1 cellular context compared by ENCODE assay signal in the genomic region with DNA sequence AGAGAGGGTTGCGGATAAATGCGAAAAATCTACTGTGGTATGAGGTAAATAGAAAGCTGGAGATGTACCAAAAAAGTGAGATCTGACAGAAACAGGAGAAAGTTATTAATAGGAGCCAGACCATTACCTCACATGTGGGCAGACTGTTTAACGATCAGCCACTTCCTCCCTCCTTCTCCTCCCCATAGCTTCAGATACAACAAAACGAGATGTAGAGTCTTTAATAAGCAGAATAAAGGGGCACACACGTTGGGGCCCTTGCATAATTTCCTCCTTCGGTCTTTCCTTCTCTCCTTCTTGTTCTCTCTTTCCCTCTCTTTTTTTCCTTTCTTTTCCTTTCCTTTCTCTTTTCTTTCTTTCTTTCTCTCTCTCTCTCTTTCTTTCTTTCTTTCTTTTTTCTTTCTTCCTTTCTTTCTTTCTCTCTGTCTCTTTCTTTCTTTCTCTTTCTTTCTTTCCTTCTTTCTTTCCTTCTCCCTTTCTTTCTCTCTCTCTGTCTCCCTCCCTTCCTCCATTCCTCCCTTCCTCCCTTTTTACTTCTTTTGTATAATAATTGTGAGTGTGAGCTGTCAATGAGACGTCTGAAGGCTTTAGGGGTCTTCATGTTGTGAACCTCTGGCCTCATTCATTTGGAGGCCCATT.
TF ChIP-seq lines count a peak whose summit lies in the region.

No MANE protein-coding gene starts in this region.

TF ChIP-seq in K562, 482 proteins besides CTCF, POLR2A, EP300 and RAD21 (continued from another document and continues in another):
- TF ChIP-seq, protein P1, sequence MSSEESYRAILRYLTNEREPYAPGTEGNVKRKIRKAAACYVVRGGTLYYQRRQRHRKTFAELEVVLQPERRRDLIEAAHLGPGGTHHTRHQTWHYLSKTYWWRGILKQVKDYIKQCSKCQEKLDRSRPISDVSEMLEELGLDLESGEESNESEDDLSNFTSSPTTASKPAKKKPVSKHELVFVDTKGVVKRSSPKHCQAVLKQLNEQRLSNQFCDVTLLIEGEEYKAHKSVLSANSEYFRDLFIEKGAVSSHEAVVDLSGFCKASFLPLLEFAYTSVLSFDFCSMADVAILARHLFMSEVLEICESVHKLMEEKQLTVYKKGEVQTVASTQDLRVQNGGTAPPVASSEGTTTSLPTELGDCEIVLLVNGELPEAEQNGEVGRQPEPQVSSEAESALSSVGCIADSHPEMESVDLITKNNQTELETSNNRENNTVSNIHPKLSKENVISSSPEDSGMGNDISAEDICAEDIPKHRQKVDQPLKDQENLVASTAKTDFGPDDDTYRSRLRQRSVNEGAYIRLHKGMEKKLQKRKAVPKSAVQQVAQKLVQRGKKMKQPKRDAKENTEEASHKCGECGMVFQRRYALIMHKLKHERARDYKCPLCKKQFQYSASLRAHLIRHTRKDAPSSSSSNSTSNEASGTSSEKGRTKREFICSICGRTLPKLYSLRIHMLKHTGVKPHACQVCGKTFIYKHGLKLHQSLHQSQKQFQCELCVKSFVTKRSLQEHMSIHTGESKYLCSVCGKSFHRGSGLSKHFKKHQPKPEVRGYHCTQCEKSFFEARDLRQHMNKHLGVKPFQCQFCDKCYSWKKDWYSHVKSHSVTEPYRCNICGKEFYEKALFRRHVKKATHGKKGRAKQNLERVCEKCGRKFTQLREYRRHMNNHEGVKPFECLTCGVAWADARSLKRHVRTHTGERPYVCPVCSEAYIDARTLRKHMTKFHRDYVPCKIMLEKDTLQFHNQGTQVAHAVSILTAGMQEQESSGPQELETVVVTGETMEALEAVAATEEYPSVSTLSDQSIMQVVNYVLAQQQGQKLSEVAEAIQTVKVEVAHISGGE (CRISPR knock-in tag; IDR thresholded peaks at IDR 0.05): no peak
- TF ChIP-seq SRSF1 (IDR thresholded peaks at IDR 0.05; ENCODE audit: low read depth, low read length) (no peak), PHB2 (IDR thresholded peaks at IDR 0.05; ENCODE audit: low read depth) (peak; percentile 19; the same call in 1 of the 2 replicates), ZNF766 (CRISPR knock-in tag; conservative IDR thresholded peaks at IDR 0.05) (no peak), MAFK (IDR thresholded peaks at IDR 0.05; ENCODE audit: low read length) (no peak), MTA3 (IDR thresholded peaks at IDR 0.05; ENCODE audit: borderline replicate concordance) (no peak), SMARCB1 (IDR thresholded peaks at IDR 0.05; ENCODE audit: insufficient read length, low read depth) (no peak), POLR3A (IDR thresholded peaks at IDR 0.05; ENCODE audit: borderline replicate concordance, extremely low read depth, insufficient read depth, insufficient read length) (no peak), THRAP3 (IDR thresholded peaks at IDR 0.05; ENCODE audit: borderline replicate concordance) (no peak), WHSC1 (IDR thresholded peaks at IDR 0.05; ENCODE audit: low read length) (no peak), NFIX (CRISPR knock-in tag; IDR thresholded peaks at IDR 0.05; ENCODE audit: low read depth) (no peak), ILF3 (IDR thresholded peaks at IDR 0.05; ENCODE audit: borderline replicate concordance) (no peak), MCM7 (IDR thresholded peaks at IDR 0.05) (no peak), YY1 (IDR thresholded peaks at IDR 0.05; ENCODE audit: borderline replicate concordance in 1 of 3, control insufficient read depth in 1 of 3, extremely low read depth in 1 of 3, insufficient read depth in 3 of 3, insufficient read length in 1 of 3, insufficient replicate concordance in 2 of 3, low read depth in 1 of 3, low read length in 2 of 3) (no peak), ETV6 (IDR thresholded peaks at IDR 0.05; ENCODE audit: borderline replicate concordance in 1 of 2, low read depth in 2 of 2, low read length in 1 of 2) (no peak), ETV6 (CRISPR knock-in tag; IDR thresholded peaks at IDR 0.05; ENCODE audit: borderline replicate concordance) (no peak), TARDBP (IDR thresholded peaks at IDR 0.05) (no peak), RHOXF2B (CRISPR knock-in tag; conservative IDR thresholded peaks at IDR 0.05) (no peak), TCFL5 (CRISPR knock-in tag; conservative IDR thresholded peaks at IDR 0.05) (no peak)
- TF ChIP-seq, protein P2, sequence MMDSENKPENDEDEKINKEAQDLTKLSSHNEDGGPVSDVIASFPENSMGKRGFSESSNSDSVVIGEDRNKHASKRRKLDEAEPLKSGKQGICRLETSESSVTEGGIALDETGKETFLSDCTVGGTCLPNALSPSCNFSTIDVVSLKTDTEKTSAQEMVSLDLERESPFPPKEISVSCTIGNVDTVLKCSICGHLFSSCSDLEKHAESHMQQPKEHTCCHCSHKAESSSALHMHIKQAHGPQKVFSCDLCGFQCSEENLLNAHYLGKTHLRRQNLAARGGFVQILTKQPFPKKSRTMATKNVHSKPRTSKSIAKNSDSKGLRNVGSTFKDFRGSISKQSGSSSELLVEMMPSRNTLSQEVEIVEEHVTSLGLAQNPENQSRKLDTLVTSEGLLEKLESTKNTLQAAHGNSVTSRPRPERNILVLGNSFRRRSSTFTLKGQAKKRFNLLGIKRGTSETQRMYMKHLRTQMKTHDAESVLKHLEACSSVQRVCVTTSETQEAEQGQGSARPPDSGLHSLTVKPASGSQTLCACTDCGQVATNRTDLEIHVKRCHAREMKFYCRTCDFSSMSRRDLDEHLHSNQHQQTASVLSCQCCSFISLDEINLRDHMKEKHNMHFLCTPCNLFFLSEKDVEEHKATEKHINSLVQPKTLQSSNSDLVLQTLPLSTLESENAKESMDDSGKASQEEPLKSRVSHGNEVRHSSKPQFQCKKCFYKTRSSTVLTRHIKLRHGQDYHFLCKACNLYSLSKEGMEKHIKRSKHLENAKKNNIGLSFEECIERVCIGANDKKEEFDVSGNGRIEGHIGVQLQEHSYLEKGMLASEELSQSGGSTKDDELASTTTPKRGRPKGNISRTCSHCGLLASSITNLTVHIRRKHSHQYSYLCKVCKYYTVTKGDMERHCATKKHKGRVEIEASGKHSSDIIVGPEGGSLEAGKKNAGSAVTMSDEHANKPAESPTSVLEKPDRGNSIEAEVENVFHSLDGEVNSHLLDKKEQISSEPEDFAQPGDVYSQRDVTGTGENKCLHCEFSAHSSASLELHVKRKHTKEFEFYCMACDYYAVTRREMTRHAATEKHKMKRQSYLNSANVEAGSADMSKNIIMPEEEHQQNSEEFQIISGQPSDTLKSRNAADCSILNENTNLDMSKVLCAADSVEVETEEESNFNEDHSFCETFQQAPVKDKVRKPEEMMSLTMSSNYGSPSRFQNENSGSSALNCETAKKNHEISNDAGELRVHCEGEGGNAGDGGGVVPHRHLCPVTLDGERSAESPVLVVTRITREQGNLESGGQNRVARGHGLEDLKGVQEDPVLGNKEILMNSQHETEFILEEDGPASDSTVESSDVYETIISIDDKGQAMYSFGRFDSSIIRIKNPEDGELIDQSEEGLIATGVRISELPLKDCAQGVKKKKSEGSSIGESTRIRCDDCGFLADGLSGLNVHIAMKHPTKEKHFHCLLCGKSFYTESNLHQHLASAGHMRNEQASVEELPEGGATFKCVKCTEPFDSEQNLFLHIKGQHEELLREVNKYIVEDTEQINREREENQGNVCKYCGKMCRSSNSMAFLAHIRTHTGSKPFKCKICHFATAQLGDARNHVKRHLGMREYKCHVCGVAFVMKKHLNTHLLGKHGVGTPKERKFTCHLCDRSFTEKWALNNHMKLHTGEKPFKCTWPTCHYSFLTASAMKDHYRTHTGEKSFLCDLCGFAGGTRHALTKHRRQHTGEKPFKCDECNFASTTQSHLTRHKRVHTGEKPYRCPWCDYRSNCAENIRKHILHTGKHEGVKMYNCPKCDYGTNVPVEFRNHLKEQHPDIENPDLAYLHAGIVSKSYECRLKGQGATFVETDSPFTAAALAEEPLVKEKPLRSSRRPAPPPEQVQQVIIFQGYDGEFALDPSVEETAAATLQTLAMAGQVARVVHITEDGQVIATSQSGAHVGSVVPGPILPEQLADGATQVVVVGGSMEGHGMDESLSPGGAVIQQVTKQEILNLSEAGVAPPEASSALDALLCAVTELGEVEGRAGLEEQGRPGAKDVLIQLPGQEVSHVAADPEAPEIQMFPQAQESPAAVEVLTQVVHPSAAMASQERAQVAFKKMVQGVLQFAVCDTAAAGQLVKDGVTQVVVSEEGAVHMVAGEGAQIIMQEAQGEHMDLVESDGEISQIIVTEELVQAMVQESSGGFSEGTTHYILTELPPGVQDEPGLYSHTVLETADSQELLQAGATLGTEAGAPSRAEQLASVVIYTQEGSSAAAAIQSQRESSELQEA (IDR thresholded peaks at IDR 0.05; ENCODE audit: low read depth): no peak
- TF ChIP-seq, protein P3, sequence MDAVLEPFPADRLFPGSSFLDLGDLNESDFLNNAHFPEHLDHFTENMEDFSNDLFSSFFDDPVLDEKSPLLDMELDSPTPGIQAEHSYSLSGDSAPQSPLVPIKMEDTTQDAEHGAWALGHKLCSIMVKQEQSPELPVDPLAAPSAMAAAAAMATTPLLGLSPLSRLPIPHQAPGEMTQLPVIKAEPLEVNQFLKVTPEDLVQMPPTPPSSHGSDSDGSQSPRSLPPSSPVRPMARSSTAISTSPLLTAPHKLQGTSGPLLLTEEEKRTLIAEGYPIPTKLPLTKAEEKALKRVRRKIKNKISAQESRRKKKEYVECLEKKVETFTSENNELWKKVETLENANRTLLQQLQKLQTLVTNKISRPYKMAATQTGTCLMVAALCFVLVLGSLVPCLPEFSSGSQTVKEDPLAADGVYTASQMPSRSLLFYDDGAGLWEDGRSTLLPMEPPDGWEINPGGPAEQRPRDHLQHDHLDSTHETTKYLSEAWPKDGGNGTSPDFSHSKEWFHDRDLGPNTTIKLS (IDR thresholded peaks at IDR 0.05; ENCODE audit: borderline replicate concordance, low read depth): no peak
- TF ChIP-seq, protein P4, sequence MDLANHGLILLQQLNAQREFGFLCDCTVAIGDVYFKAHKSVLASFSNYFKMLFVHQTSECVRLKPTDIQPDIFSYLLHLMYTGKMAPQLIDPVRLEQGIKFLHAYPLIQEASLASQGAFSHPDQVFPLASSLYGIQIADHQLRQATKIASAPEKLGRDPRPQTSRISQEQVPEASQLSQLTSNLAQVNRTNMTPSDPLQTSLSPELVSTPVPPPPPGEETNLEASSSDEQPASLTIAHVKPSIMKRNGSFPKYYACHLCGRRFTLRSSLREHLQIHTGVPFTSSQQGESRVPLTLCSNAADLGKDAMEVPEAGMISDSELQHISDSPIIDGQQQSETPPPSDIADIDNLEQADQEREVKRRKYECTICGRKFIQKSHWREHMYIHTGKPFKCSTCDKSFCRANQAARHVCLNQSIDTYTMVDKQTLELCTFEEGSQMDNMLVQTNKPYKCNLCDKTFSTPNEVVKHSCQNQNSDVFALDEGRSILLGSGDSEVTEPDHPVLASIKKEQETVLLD (IDR thresholded peaks at IDR 0.05): 0 out of 2 replicates have a peak, but pooled peaks have one; percentile 42
- TF ChIP-seq, protein P5, sequence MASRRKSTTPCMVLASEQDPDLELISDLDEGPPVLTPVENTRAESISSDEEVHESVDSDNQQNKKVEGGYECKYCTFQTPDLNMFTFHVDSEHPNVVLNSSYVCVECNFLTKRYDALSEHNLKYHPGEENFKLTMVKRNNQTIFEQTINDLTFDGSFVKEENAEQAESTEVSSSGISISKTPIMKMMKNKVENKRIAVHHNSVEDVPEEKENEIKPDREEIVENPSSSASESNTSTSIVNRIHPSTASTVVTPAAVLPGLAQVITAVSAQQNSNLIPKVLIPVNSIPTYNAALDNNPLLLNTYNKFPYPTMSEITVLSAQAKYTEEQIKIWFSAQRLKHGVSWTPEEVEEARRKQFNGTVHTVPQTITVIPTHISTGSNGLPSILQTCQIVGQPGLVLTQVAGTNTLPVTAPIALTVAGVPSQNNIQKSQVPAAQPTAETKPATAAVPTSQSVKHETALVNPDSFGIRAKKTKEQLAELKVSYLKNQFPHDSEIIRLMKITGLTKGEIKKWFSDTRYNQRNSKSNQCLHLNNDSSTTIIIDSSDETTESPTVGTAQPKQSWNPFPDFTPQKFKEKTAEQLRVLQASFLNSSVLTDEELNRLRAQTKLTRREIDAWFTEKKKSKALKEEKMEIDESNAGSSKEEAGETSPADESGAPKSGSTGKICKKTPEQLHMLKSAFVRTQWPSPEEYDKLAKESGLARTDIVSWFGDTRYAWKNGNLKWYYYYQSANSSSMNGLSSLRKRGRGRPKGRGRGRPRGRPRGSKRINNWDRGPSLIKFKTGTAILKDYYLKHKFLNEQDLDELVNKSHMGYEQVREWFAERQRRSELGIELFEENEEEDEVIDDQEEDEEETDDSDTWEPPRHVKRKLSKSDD (conservative IDR thresholded peaks at IDR 0.05; ENCODE audit: low read length): no peak
- TF ChIP-seq, protein P6, sequence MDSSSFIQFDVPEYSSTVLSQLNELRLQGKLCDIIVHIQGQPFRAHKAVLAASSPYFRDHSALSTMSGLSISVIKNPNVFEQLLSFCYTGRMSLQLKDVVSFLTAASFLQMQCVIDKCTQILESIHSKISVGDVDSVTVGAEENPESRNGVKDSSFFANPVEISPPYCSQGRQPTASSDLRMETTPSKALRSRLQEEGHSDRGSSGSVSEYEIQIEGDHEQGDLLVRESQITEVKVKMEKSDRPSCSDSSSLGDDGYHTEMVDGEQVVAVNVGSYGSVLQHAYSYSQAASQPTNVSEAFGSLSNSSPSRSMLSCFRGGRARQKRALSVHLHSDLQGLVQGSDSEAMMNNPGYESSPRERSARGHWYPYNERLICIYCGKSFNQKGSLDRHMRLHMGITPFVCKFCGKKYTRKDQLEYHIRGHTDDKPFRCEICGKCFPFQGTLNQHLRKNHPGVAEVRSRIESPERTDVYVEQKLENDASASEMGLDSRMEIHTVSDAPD (CRISPR knock-in tag; IDR thresholded peaks at IDR 0.05): no peak
- TF ChIP-seq, protein P7, sequence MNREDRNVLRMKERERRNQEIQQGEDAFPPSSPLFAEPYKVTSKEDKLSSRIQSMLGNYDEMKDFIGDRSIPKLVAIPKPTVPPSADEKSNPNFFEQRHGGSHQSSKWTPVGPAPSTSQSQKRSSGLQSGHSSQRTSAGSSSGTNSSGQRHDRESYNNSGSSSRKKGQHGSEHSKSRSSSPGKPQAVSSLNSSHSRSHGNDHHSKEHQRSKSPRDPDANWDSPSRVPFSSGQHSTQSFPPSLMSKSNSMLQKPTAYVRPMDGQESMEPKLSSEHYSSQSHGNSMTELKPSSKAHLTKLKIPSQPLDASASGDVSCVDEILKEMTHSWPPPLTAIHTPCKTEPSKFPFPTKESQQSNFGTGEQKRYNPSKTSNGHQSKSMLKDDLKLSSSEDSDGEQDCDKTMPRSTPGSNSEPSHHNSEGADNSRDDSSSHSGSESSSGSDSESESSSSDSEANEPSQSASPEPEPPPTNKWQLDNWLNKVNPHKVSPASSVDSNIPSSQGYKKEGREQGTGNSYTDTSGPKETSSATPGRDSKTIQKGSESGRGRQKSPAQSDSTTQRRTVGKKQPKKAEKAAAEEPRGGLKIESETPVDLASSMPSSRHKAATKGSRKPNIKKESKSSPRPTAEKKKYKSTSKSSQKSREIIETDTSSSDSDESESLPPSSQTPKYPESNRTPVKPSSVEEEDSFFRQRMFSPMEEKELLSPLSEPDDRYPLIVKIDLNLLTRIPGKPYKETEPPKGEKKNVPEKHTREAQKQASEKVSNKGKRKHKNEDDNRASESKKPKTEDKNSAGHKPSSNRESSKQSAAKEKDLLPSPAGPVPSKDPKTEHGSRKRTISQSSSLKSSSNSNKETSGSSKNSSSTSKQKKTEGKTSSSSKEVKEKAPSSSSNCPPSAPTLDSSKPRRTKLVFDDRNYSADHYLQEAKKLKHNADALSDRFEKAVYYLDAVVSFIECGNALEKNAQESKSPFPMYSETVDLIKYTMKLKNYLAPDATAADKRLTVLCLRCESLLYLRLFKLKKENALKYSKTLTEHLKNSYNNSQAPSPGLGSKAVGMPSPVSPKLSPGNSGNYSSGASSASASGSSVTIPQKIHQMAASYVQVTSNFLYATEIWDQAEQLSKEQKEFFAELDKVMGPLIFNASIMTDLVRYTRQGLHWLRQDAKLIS (CRISPR knock-in tag; IDR thresholded peaks at IDR 0.05): no peak
- TF ChIP-seq, protein P8, sequence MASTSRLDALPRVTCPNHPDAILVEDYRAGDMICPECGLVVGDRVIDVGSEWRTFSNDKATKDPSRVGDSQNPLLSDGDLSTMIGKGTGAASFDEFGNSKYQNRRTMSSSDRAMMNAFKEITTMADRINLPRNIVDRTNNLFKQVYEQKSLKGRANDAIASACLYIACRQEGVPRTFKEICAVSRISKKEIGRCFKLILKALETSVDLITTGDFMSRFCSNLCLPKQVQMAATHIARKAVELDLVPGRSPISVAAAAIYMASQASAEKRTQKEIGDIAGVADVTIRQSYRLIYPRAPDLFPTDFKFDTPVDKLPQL (IDR thresholded peaks at IDR 0.05; ENCODE audit: extremely low read depth, insufficient read length): no peak
